10 cellular contexts compared by ENCODE assay signal in genomic region chr11:63609536-63609935, GRCh38. TPM values are rescaled to one million over a fixed set of nuclear protein-coding genes. Genes with fewer than 3 reads are reported as not detected.
A peak's percentile ranks its signal among the peaks of the same experiment; 100 is the strongest.
DNase-seq lines count a peak whose midpoint lies in the region; FAIRE-seq and TF ChIP-seq lines count a peak whose summit lies in the region.
"Had no signal": no experiment of that assay in that cellular context is flagged by ENCODE, and none has a peak within 500 bp of the region (broad histone marks: within the 10 kb centered on the region; RNA-seq: fewer than 3 reads in every experiment).

No MANE protein-coding gene starts in this region.

- H3K4me1 Mint-ChIP-seq in HFFc6 (ENCODE audit: low read depth) = peaks cover 53% of the 10 kb centered on the region

- H3K27ac Mint-ChIP-seq in HFFc6 = peak overlapping the region; percentile 30; the same call in 1 of the 2 replicates

- H3K36me3 ChIP-seq in iPS-15b (ENCODE audit: control insufficient read depth, insufficient read depth, low read length) = peaks cover 5% of the 10 kb centered on the region
- no peaks in the 10 kb centered on the region for H3K36me3 ChIP-seq in sigmoid colon

- DNase-seq in HFFc6 (no peak), sigmoid colon (peak; percentile 70), NCI-H187 treated with DMSO at 0.1 percent for 48 hours (lab: John Stamatoyannopoulos, UW) (no peak), GM12891 (ENCODE audit: insufficient read length, low spot score) (no peak), activated gamma-delta T cell (lab: John Stamatoyannopoulos, UW) (no peak)
- DNase-seq in stimulated activated CD4-positive, alpha-beta T cell treated with anti-CD3 and anti-CD28 coated beads, Interleukin-4, amount 100 ng/mL, for 24 hours = no peak
- DNase-seq: activated CD4-positive, CD25-positive, alpha-beta regulatory T cell; stimulated activated CD4-positive, alpha-beta T cell treated with anti-CD3 and anti-CD28 coated beads, Interleukin-2, amount 100 ng/mL, for 24 hours had no signal

- H3K4me3 ChIP-seq in iPS-15b (ENCODE audit: low read depth, low read length) = no peak overlapping the region
- H3K4me3 ChIP-seq in sigmoid colon = no peak overlapping the region

- H3K27me3 Mint-ChIP-seq in HFFc6 (ENCODE audit: insufficient read depth) = no peaks in the 10 kb centered on the region; the same call in 1 of the 2 replicates

- TF ChIP-seq POLR2A in sigmoid colon (IDR thresholded peaks at IDR 0.05) = no peak
- no peak for TF ChIP-seq POLR2A in GM12891 (IDR thresholded peaks at IDR 0.05; ENCODE audit: low read depth, low read length)

- H3K9me3 Mint-ChIP-seq in HFFc6 = no peaks in the 10 kb centered on the region

- no peak overlapping the region for H3K4me3 Mint-ChIP-seq in HFFc6

- WGBS in sigmoid colon, 2 donors = 45 to 63% methylated on average over 4 of the region's 4 CpGs

- TF ChIP-seq EP300 in sigmoid colon (IDR thresholded peaks at IDR 0.05) = no peak

- intact Hi-C loops in sigmoid colon (cut with DNase I) = no loop called here

- H3K27ac ChIP-seq in angular gyrus (ENCODE audit: low read depth, low read length) (peak overlapping the region; percentile 74), sigmoid colon (peak overlapping the region; percentile 48 to 85 (median 70))

- no peaks in the 10 kb centered on the region for H3K36me3 Mint-ChIP-seq in HFFc6 (ENCODE audit: low read depth)

- H3K27me3 ChIP-seq in iPS-15b (ENCODE audit: control insufficient read depth, insufficient read depth, low read length) (no peaks in the 10 kb centered on the region), sigmoid colon (no peaks in the 10 kb centered on the region)

- H3K9ac ChIP-seq in iPS-15b (ENCODE audit: low read depth, low read length) = peak overlapping the region; percentile 37

- no peak for TF ChIP-seq CTCF in HFFc6 (IDR thresholded peaks at IDR 0.05)
- no peak for TF ChIP-seq CTCF in sigmoid colon (IDR thresholded peaks at IDR 0.05)

- no peak for FAIRE-seq in GM12891 (lab: Jason Lieb, UNC)

- no peaks in the 10 kb centered on the region for H3K9me3 ChIP-seq in iPS-15b (ENCODE audit: control insufficient read depth, insufficient read depth, low read length)
- no peaks in the 10 kb centered on the region for H3K9me3 ChIP-seq in sigmoid colon

- H3K4me1 ChIP-seq in iPS-15b (ENCODE audit: control insufficient read depth, insufficient read depth, low read length) = peaks cover 35% of the 10 kb centered on the region
- H3K4me1 ChIP-seq in sigmoid colon = peaks cover 0 to 45% (median 40%) of the 10 kb centered on the region in 4 donors

TF ChIP-seq in GM12891, 5 proteins besides CTCF, POLR2A, EP300 and RAD21:
- TF ChIP-seq TAF1 (IDR thresholded peaks at IDR 0.05; ENCODE audit: low read depth, low read length) = no peak
- TF ChIP-seq PAX5 (IDR thresholded peaks at IDR 0.05; ENCODE audit: insufficient read depth, low read length, severe bottlenecking) = no peak
- TF ChIP-seq POLR2AphosphoS5 (IDR thresholded peaks at IDR 0.05; ENCODE audit: low read depth, low read length) = no peak
- no peak for TF ChIP-seq POU2F2 (IDR thresholded peaks at IDR 0.05; ENCODE audit: low read depth, low read length)
- no peak for TF ChIP-seq SPI1 (IDR thresholded peaks at IDR 0.05; ENCODE audit: low read depth, low read length)

RNA-seq across cellular contexts. Expression of gene PLAAT3, which starts 4.7 kb away (rescaled TPM):
- total RNA-seq in HFFc6 (2021; fragmentation: NEBNext Ultra II Directional; extraction: Animal tissue kit (Norgen Biotek cat#: 25700)) = 10 to 100 TPM in 1 of 6 experiments, 1 to 10 TPM in 5; 8.0 to 11.2 (median 8.6) TPM
- 10 to 100 TPM; 34.9 to 59.9 (median 47.9) TPM for total RNA-seq in sigmoid colon
- 10 to 100 TPM; 14.6 to 34.7 (median 21.0) TPM for polyA plus RNA-seq in sigmoid colon
- polyA plus RNA-seq in GM12891 (2012; ENCODE audit: low read depth, missing spikeins) = 15.7 TPM

RNA-seq across cellular contexts. Expression of gene PLAAT2, which starts 46.4 kb away (rescaled TPM):
- not detected for total RNA-seq in HFFc6 (2021; fragmentation: NEBNext Ultra II Directional; extraction: Animal tissue kit (Norgen Biotek cat#: 25700))
- under 1 TPM in 1 of 4 donors, not detected in 3; 0.71 TPM for total RNA-seq in sigmoid colon
- polyA plus RNA-seq in sigmoid colon = 100 to 1,000 TPM in 2 of 3 donors, 10 to 100 TPM in 1; 27.0 to 233 (median 112) TPM
- 9.7 TPM for polyA plus RNA-seq in GM12891 (2012; ENCODE audit: low read depth, missing spikeins)
